6 cellular contexts compared by ENCODE assay signal in the genomic region with DNA sequence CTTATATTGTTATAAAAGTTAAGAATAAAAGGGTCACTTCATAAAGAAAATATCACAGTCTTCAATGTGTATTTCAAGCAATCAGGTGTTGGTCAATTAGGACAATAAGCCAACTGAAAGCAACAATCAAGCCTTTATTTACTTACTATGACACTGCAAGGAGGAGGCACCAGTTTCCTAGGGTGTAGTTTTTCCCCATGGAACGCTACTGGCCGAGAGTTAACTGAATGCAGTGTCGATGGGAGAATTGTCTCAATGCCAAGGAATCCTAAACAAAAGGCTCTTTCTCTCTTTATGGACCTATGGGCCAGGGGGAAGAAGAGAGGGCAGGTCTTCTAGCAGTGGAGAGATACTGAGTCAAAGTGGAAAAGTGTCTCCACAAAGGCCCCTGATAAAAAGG.
"Had no signal": no experiment of that assay in that cellular context is flagged by ENCODE, and none has a peak within 500 bp of the region (broad histone marks: within the 10 kb centered on the region; RNA-seq: fewer than 3 reads in every experiment).

No MANE protein-coding gene starts in this region.

- H3K4me3 ChIP-seq: HAP-1 had no signal

- H3K4me1 ChIP-seq: HAP-1 had no signal

- H3K9me3 ChIP-seq: HAP-1 had no signal

- H3K27ac ChIP-seq: HL-60 had no signal

- H3K36me3 ChIP-seq: HAP-1 had no signal

- DNase-seq: GOT3, H7, HFFc6, KBM-7 had no signal
